In the genomic region with DNA sequence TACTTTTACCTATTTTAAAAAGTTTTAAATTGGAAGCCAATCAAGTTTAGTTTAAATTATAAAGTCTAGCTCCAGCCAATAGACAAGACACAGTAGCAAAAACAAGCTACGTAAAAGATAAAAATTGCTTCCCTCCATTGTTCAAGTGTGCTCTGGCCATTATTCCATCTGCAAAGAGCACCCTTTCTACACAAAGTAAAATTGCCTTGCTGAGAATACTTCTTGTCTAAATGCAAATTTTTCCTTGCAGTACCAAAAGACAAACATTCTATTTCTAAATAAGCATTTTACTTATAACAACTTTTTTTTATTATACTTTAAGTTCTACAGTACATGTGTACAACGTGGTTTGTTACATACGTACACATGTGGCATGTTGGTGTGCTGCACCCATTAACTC, we compare ENCODE assay signal across 27 cellular contexts.
DNase-seq lines count a peak whose midpoint lies in the region; ATAC-seq, FAIRE-seq and TF ChIP-seq lines count a peak whose summit lies in the region.
"Had no signal": no experiment of that assay in that cellular context is flagged by ENCODE, and none has a peak within 500 bp of the region (broad histone marks: within the 10 kb centered on the region; RNA-seq: fewer than 3 reads in every experiment).

No MANE protein-coding gene starts in this region.

- 97 to 99% methylated on average over 3 of the region's 3 CpGs for WGBS in GM23248 (ENCODE audit: low coverage in 1 of 2, low lambda C conversion rate in 2 of 2, missing lambda C conversion rate in 2 of 2), 2 experiments
- WGBS in K562 (ENCODE audit: insufficient coverage, low coverage, missing lambda C conversion rate): 95% methylated on average over 3 of the region's 3 CpGs

- H3K9me2 ChIP-seq in GM23248 (ENCODE audit: insufficient read depth): no peaks in the 10 kb centered on the region

- intact Hi-C loops in K562 (cut with micrococcal nuclease): no loop called here

- DNase-seq in ACHN: peak; percentile 16
- peak; percentile 47 for DNase-seq in GM23248
- DNase-seq in M059J (ENCODE audit: low read depth): peak; percentile 9
- no peak for DNase-seq in K562 (ENCODE audit: extremely low read depth in 1 of 4, low spot score in 3 of 4)
- DNase-seq in HTR-8/SVneo (ENCODE audit: insufficient read length, low spot score): no peak
- no peak for DNase-seq in WTC11 (ENCODE audit: low spot score)
- DNase-seq: C1 segment of cervical spinal cord; Caco-2; CD8-positive, alpha-beta T cell; DMS79 treated with DMSO at 0.1 percent for 48 hours; H7; HFFc6; MV-4-11; NCI-H1105; NCI-H1436 treated with DMSO at 0.1 percent for 48 hours; NCI-H187 treated with DMSO at 0.1 percent for 48 hours; NCI-H2107; NCI-H69; PC-9; Right ventricle myocardium superior; RPMI8226; T-helper 2 cell had no signal

- H4K20me1 ChIP-seq in GM23248 (ENCODE audit: insufficient read depth): no peaks in the 10 kb centered on the region
- no peaks in the 10 kb centered on the region for H4K20me1 ChIP-seq in K562 (replicated peaks; ENCODE audit: control insufficient read depth, insufficient read depth, low read length)

- peaks cover 10% of the 10 kb centered on the region for H3K36me3 ChIP-seq in GM23248 (ENCODE audit: low read depth)
- H3K36me3 ChIP-seq in K562 (ENCODE audit: control insufficient read depth, insufficient read depth, low read length): no peaks in the 10 kb centered on the region; the same call in 2 of the 3 replicates

- H3K4me2 ChIP-seq in GM23248 (ENCODE audit: unreplicated experiment) (no peak overlapping the region), K562 (ENCODE audit: insufficient read depth, low read length) (no peak overlapping the region)
- H3K4me2 ChIP-seq: A549, KMS-11, PC-9 had no signal

- no TSS peak for BruUV-seq in K562 (replicated peaks; lab: Mats Ljungman, UMichigan)

- H3K27me3 ChIP-seq in GM23248 (replicated peaks; ENCODE audit: insufficient read depth): no peaks in the 10 kb centered on the region
- no peaks in the 10 kb centered on the region for H3K27me3 ChIP-seq in K562 (ENCODE audit: control insufficient read depth in 2 of 2, insufficient read depth in 2 of 2, low read length in 2 of 2)
- H3K27me3 ChIP-seq: SJSA1 had no signal

- no peak for TF ChIP-seq RAD21 in K562 (CRISPR knock-in tag; conservative IDR thresholded peaks at IDR 0.05 in 1 of 2, IDR thresholded peaks at IDR 0.05 in 1 of 2)

- no peak for TF ChIP-seq POLR2A in K562 (conservative IDR thresholded peaks at IDR 0.05)

- H3K79me2 ChIP-seq in GM23248 (ENCODE audit: insufficient read depth): peaks cover 27% of the 10 kb centered on the region
- H3K79me2 ChIP-seq in K562 (ENCODE audit: control insufficient read depth, insufficient read depth, low read length): no peaks in the 10 kb centered on the region; the same call in 2 of the 3 replicates

- no peak overlapping the region for H3K9ac ChIP-seq in GM23248
- no peak overlapping the region for H3K9ac ChIP-seq in K562 (ENCODE audit: insufficient read depth in 1 of 2, low read depth in 2 of 2, low read length in 2 of 2)
- H3K9ac ChIP-seq: KMS-11 had no signal

- H3K9me1 ChIP-seq in K562 (ENCODE audit: control insufficient read depth, insufficient read depth, low read length): no peaks in the 10 kb centered on the region

- H3K9me3 ChIP-seq in GM23248 (ENCODE audit: low read depth) (peaks cover 4% of the 10 kb centered on the region), K562 (replicated peaks; ENCODE audit: control insufficient read depth, insufficient read depth, low read depth, low read length) (peaks cover 8% of the 10 kb centered on the region; the same call in 1 of the 2 replicates)

- no peak for FAIRE-seq in K562 (lab: Jason Lieb, UNC)
- no peak for FAIRE-seq in HTR-8/SVneo (lab: Jason Lieb, UNC)
- FAIRE-seq: A549, GM19239 had no signal

- CTCF ChIA-PET in K562 (lab: Yijun Ruan, JAX; ENCODE audit: low intra/inter-chr PET ratio) (no interaction called here), WTC11 (lab: Charles Lee) (no interaction called here)

- no peak overlapping the region for H2AFZ ChIP-seq in GM23248
- no peak overlapping the region for H2AFZ ChIP-seq in K562 (ENCODE audit: low read depth, low read length)
- H2AFZ ChIP-seq: PC-9 had no signal

- no peak for ATAC-seq in K562
- ATAC-seq in HG02571 (IDR thresholded peaks at IDR 0.05; ENCODE audit: unreplicated experiment): no peak
- no peak for ATAC-seq in WTC11
- ATAC-seq: A549; CD8-positive, alpha-beta T cell had no signal

- in situ Hi-C loops in ACHN (cut with HindIII; ENCODE audit: low pct_ligation_motif_present, low pct_unique_long_range_greater_than_20kb, low sequenced_read_pairs) (no loop called here), GM23248 (cut with MboI) (no loop called here), K562 (cut with MboI) (no loop called here)

- H3K4me1 Mint-ChIP-seq in WTC11: peaks cover 13% of the 10 kb centered on the region

- no peak overlapping the region for H3K4me3 Mint-ChIP-seq in WTC11
- H3K4me3 Mint-ChIP-seq: CD8-positive, alpha-beta T cell; HFFc6 had no signal

- H3K9me3 Mint-ChIP-seq in WTC11: peaks cover 72% of the 10 kb centered on the region

- H3K27ac Mint-ChIP-seq in WTC11: no peak overlapping the region
- H3K27ac Mint-ChIP-seq: CD8-positive, alpha-beta T cell; HFFc6 had no signal

- H3K36me3 Mint-ChIP-seq in WTC11: peaks cover 69% of the 10 kb centered on the region

- H3K27ac ChIP-seq in GM23248 (no peak overlapping the region), K562 (ENCODE audit: extremely low read depth, low read depth, low read length) (no peak overlapping the region)
- H3K27ac ChIP-seq: A549, KMS-11, PC-9, SJSA1 had no signal

- H3K4me1 ChIP-seq in GM23248 (ENCODE audit: insufficient read depth) (no peaks in the 10 kb centered on the region), K562 (replicated peaks in 1 of 2; ENCODE audit: control insufficient read depth in 2 of 2, insufficient read depth in 2 of 2, low read length in 2 of 2) (no peaks in the 10 kb centered on the region)
- H3K4me1 ChIP-seq: A549, Caco-2, SJSA1 had no signal

- peaks cover 21% of the 10 kb centered on the region for H3K27me3 Mint-ChIP-seq in WTC11 (ENCODE audit: low read depth)

- POLR2A ChIA-PET in K562 (lab: Yijun Ruan, JAX) (no interaction called here), WTC11 (lab: Charles Lee) (no interaction called here)

- TF ChIP-seq CTCF in K562 (IDR thresholded peaks at IDR 0.05 in 2 of 3, conservative IDR thresholded peaks at IDR 0.05 in 1 of 3; ENCODE audit: insufficient read depth in 2 of 3, low read depth in 1 of 3, low read length in 3 of 3): no peak
- no peak for TF ChIP-seq CTCF in WTC11 (IDR thresholded peaks at IDR 0.05)

- no peak overlapping the region for H3K4me3 ChIP-seq in GM23248
- H3K4me3 ChIP-seq in K562: no peak overlapping the region
- H3K4me3 ChIP-seq: A549, PC-9, SJSA1 had no signal

- H3F3A ChIP-seq in GM23248 (ENCODE audit: insufficient read depth): no peaks in the 10 kb centered on the region

- TF ChIP-seq EP300 in K562 (IDR thresholded peaks at IDR 0.05; ENCODE audit: low read length): no peak

TF ChIP-seq in K562, 482 proteins besides CTCF, POLR2A, EP300 and RAD21 (continues in another document):
- no peak for TF ChIP-seq CHD4 (IDR thresholded peaks at IDR 0.05; ENCODE audit: insufficient read depth, insufficient replicate concordance, low read depth, low read length, poor library complexity, severe bottlenecking)
- peak; percentile 79 for TF ChIP-seq TRIM28 (IDR thresholded peaks at IDR 0.05)
- no peak for TF ChIP-seq L3MBTL2 (IDR thresholded peaks at IDR 0.05)
- peak in 1 of 2 experiments; percentile 99; a peak in 2 of 3 replicates for TF ChIP-seq CBX3 (IDR thresholded peaks at IDR 0.05; ENCODE audit: borderline replicate concordance in 1 of 2, low read length in 2 of 2)
- no peak for TF ChIP-seq FOXA1 (IDR thresholded peaks at IDR 0.05; ENCODE audit: borderline replicate concordance)
- 0 out of 2 replicates have a peak, but pooled peaks have one; percentile 60 for TF ChIP-seq XRCC3 (IDR thresholded peaks at IDR 0.05)
- TF ChIP-seq, protein P1, sequence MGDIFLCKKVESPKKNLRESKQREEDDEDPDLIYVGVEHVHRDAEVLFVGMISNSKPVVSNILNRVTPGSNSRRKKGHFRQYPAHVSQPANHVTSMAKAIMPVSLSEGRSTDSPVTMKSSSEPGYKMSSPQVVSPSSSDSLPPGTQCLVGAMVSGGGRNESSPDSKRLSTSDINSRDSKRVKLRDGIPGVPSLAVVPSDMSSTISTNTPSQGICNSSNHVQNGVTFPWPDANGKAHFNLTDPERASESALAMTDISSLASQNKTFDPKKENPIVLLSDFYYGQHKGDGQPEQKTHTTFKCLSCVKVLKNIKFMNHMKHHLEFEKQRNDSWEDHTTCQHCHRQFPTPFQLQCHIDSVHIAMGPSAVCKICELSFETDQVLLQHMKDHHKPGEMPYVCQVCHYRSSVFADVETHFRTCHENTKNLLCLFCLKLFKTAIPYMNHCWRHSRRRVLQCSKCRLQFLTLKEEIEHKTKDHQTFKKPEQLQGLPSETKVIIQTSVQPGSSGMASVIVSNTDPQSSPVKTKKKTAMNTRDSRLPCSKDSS (IDR thresholded peaks at IDR 0.05; ENCODE audit: low read depth, partially characterized antibody): peak; percentile 91
- TF ChIP-seq CBX5 (IDR thresholded peaks at IDR 0.05; ENCODE audit: borderline replicate concordance, low read depth): peak; percentile 80; the same call in 1 of the 2 replicates

TF ChIP-seq in WTC11, 78 proteins besides CTCF, POLR2A, EP300 and RAD21 (continues in another document):
- no peak for TF ChIP-seq EMX1 (CRISPR knock-in tag; IDR thresholded peaks at IDR 0.05)
- TF ChIP-seq ESRRA (CRISPR knock-in tag; IDR thresholded peaks at IDR 0.05; ENCODE audit: borderline replicate concordance): no peak
- TF ChIP-seq MXD4 (CRISPR knock-in tag; IDR thresholded peaks at IDR 0.05; ENCODE audit: borderline replicate concordance): no peak
- TF ChIP-seq SOX15 (CRISPR knock-in tag; IDR thresholded peaks at IDR 0.05): no peak
- no peak for TF ChIP-seq HMGA2 (CRISPR knock-in tag; IDR thresholded peaks at IDR 0.05)
- no peak for TF ChIP-seq NFE2L1 (CRISPR knock-in tag; IDR thresholded peaks at IDR 0.05)

Comparison
In these comparisons a context has a peak if more than half of its experiments do, and no peak if none do; other contexts are left out.
1. DNase-seq: peak in ACHN (single experiment), GM23248 (single experiment) and M059J (single experiment); none in K562 (0 of 4), HTR-8/SVneo (single experiment) and WTC11 (single experiment).